ENCODE assay signal across 23 cellular contexts in genomic region chr1:151134396-151134795, GRCh38. TPM values are rescaled to one million over a fixed set of nuclear protein-coding genes. Genes with fewer than 3 reads are reported as not detected.
DNase-seq lines count a peak whose midpoint lies in the region; ATAC-seq and TF ChIP-seq lines count a peak whose summit lies in the region.
"Had no signal": no experiment of that assay in that cellular context is flagged by ENCODE, and none has a peak within 500 bp of the region (broad histone marks: within the 10 kb centered on the region; RNA-seq: fewer than 3 reads in every experiment).

No MANE protein-coding gene starts in this region.

- ATAC-seq in Panc1, result peak; percentile 13; the same call in 1 of the 2 replicates
- no peak for ATAC-seq in GM21619 (IDR thresholded peaks at IDR 0.05; ENCODE audit: unreplicated experiment)
- ATAC-seq: CD8-positive, alpha-beta T cell had no signal

- CTCF ChIA-PET in Panc1 (lab: Charles Lee), result no interaction called here
- CTCF ChIA-PET in RWPE1 (lab: Yijun Ruan, JAX), result interaction anchor here (0.6 to 1.0 kb wide), 2 partner anchors 10 to 225 kb away, joined by 3 to 4 read pairs; no protein-coding TSS in a partner anchor

- POLR2A ChIA-PET in Panc1 (lab: Charles Lee) (no interaction called here), RWPE1 (lab: Yijun Ruan, JAX; ENCODE audit: low non-redundant PET) (no interaction called here)

- H3K4me3 Mint-ChIP-seq in nephron, result peak overlapping the region in 2 of 3 experiments; percentile 43 to 45
- H3K4me3 Mint-ChIP-seq: CD8-positive, alpha-beta T cell had no signal

- H3K4me3 ChIP-seq in Panc1 (ENCODE audit: low read depth in 2 of 2, low read length in 2 of 2), result no peak overlapping the region
- H3K4me3 ChIP-seq in Peyer's patch, result no peak overlapping the region
- H3K4me3 ChIP-seq: SJCRH30 had no signal

- intact Hi-C loops in Panc1 (cut with micrococcal nuclease; ENCODE audit: unreplicated experiment), result no loop called here

- no peaks in the 10 kb centered on the region for H3K9me3 Mint-ChIP-seq in nephron
- H3K9me3 Mint-ChIP-seq: CD8-positive, alpha-beta T cell; IgD-negative memory B cell had no signal

- H3K27ac ChIP-seq in Panc1 (ENCODE audit: low read length) (no peak overlapping the region), RWPE1 (no peak overlapping the region), Peyer's patch (no peak overlapping the region)
- H3K27ac ChIP-seq: SJCRH30 had no signal

- peaks cover 35% of the 10 kb centered on the region for H3K4me1 Mint-ChIP-seq in nephron

- H3K36me3 ChIP-seq in Panc1 (ENCODE audit: control insufficient read depth, insufficient read depth, low read length) (no peaks in the 10 kb centered on the region), Peyer's patch (peaks cover 0 to 13% (median 0%) of the 10 kb centered on the region in 3 donors)
- H3K36me3 ChIP-seq: BE2C had no signal

- in situ Hi-C loops in Panc1 (cut with HindIII; ENCODE audit: low pct_unique_long_range_greater_than_20kb, low sequenced_read_pairs), result loop anchor here (5.0 kb wide), 1 partner anchor 37 kb away; no protein-coding TSS in a partner anchor

- no peak for TF ChIP-seq POLR2A in Peyer's patch (IDR thresholded peaks at IDR 0.05)

- no peaks in the 10 kb centered on the region for H3K4me1 ChIP-seq in Panc1 (ENCODE audit: control insufficient read depth, insufficient read depth, low read length)
- H3K4me1 ChIP-seq in Peyer's patch, result peaks cover 0 to 8% (median 3%) of the 10 kb centered on the region in 4 donors
- H3K4me1 ChIP-seq: BE2C, SJCRH30 had no signal

- no peaks in the 10 kb centered on the region for H3K27me3 ChIP-seq in Panc1 (ENCODE audit: control insufficient read depth, insufficient read depth, low read length)
- H3K27me3 ChIP-seq in Peyer's patch, result no peaks in the 10 kb centered on the region
- H3K27me3 ChIP-seq: BE2C, SJCRH30 had no signal

- peaks cover 45% of the 10 kb centered on the region for H3K36me3 Mint-ChIP-seq in nephron (ENCODE audit: low read depth)
- H3K36me3 Mint-ChIP-seq: CD8-positive, alpha-beta T cell; IgD-negative memory B cell had no signal

- peak overlapping the region; percentile 6 to 60 (median 33) for H3K27ac Mint-ChIP-seq in nephron
- H3K27ac Mint-ChIP-seq: CD8-positive, alpha-beta T cell; IgD-negative memory B cell had no signal

- peaks cover 9% of the 10 kb centered on the region for H3K27me3 Mint-ChIP-seq in nephron (ENCODE audit: low read depth)

- no TSS peak for BruUV-seq in Panc1 (replicated peaks; lab: Mats Ljungman, UMichigan)

- TF ChIP-seq CTCF in Panc1 (IDR thresholded peaks at IDR 0.05) (no peak), nephron (IDR thresholded peaks at IDR 0.05; ENCODE audit: unreplicated experiment in 3 of 3) (no peak), RWPE1 (conservative IDR thresholded peaks at IDR 0.05; ENCODE audit: low read depth) (no peak), Peyer's patch (IDR thresholded peaks at IDR 0.05) (no peak)

- peak; percentile 4 for DNase-seq in NCI-H1092 treated with DMSO at 0.1 percent for 48 hours (lab: John Stamatoyannopoulos, UW)
- no peak for DNase-seq in NCI-H1092 (lab: John Stamatoyannopoulos, UW)
- DNase-seq in DMS53 treated with DMSO at 0.1 percent for 48 hours (lab: John Stamatoyannopoulos, UW; ENCODE audit: unreplicated experiment), result peak; percentile 12
- no peak for DNase-seq in Panc1 (ENCODE audit: low read depth, low spot score)
- no peak for DNase-seq in RWPE1 (ENCODE audit: low spot score)
- DNase-seq in Peyer's patch, result no peak
- DNase-seq: 8988T; BE2C; CD8-positive, alpha-beta T cell; EL; Kasumi-1; MV-4-11; NCI-H146; NCI-H2107; NCI-H2227 treated with DMSO at 0.1 percent for 48 hours; NCI-H524; NK-92 treated with Interleukin-12 subunit alpha and Interleukin-12 subunit beta, amount 100 ng/mL, for 24 hours; RPMI8226; SJCRH30 had no signal

- H3K9me3 ChIP-seq in Panc1 (ENCODE audit: control insufficient read depth, insufficient read depth, low read depth, low read length) (no peaks in the 10 kb centered on the region), Peyer's patch (no peaks in the 10 kb centered on the region)
- H3K9me3 ChIP-seq: BE2C, SJCRH30 had no signal

RNA-seq across cellular contexts. Expression of gene SEMA6C, which starts 12.0 kb away (rescaled TPM):
- total RNA-seq in Panc1 (2021; ENCODE audit: unreplicated experiment), result 5.7 TPM
- polyA plus RNA-seq in Panc1 (2012; ENCODE audit: insufficient read length), result 9.2 TPM
- total RNA-seq in Peyer's patch, result 10 to 100 TPM in 3 of 4 donors, 1 to 10 TPM in 1; 2.5 to 24.6 (median 16.6) TPM
- polyA plus RNA-seq: IgD-negative memory B cell had no signal

RNA-seq across cellular contexts. Expression of gene TNFAIP8L2, which starts 22.1 kb away (rescaled TPM):
- total RNA-seq in Panc1 (2021; ENCODE audit: unreplicated experiment), result not detected
- not detected for polyA plus RNA-seq in Panc1 (2012; ENCODE audit: insufficient read length)
- 1 to 10 TPM in 2 of 4 donors, not detected in 2; 4.0 to 6.6 TPM for total RNA-seq in Peyer's patch
- total RNA-seq: H4, SJCRH30 had no signal

RNA-seq across cellular contexts. Expression of gene LYSMD1, which starts 31.3 kb away (rescaled TPM):
- total RNA-seq in Panc1 (2021; ENCODE audit: unreplicated experiment) (5.1 TPM), Peyer's patch (10 to 100 TPM in 2 of 4 donors, 1 to 10 TPM in 2; 6.0 to 11.7 (median 10.2) TPM)
- 6.5 TPM for polyA plus RNA-seq in Panc1 (2012; ENCODE audit: insufficient read length)

RNA-seq across cellular contexts. Expression of gene SCNM1, which starts 31.5 kb away (rescaled TPM):
- total RNA-seq in Panc1 (2021; ENCODE audit: unreplicated experiment) (36.5 TPM), Peyer's patch (10 to 100 TPM; 16.1 to 48.9 (median 36.9) TPM)
- 45.2 TPM for polyA plus RNA-seq in Panc1 (2012; ENCODE audit: insufficient read length)

RNA-seq across cellular contexts. Expression of gene TMOD4, which starts 41.4 kb away (rescaled TPM):
- total RNA-seq in Panc1 (2021; ENCODE audit: unreplicated experiment) (0.80 TPM), Peyer's patch (10 to 100 TPM in 1 of 4 donors, not detected in 3; 10.7 TPM)
- polyA plus RNA-seq in Panc1 (2012; ENCODE audit: insufficient read length), result 0.56 TPM
- total RNA-seq: SJCRH30 had no signal

Comparison
In these comparisons a context has a peak if more than half of its experiments do, and no peak if none do; other contexts are left out.
1. DNase-seq: peak in NCI-H1092 treated with DMSO at 0.1 percent for 48 hours (single experiment) and DMS53 treated with DMSO at 0.1 percent for 48 hours (single experiment); none in NCI-H1092 (single experiment), Panc1 (single experiment), RWPE1 (single experiment) and Peyer's patch (0 of 3).